Comparison of ENCODE assay signal across 31 cellular contexts in the genomic region with DNA sequence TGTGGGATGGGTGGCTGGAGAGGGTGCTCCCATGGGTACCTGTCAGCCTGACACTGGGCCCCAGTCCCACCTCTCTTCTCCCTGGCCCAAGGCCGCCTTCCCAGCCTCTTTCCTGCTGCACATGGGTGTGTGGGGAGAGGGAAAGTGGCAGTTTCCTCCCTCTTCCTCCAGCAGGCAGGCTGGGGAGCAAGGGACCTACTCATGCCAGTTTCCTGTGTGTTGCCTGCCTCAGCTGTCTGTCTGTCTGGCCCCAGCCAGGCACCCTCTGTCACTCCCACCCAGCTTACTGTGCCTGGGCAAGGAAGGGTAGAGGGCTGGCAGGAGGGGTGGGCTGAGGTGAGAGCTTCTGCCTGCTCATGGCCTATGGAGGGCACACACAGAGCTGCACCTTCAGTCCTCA.
"Had no signal": no experiment of that assay in that cellular context is flagged by ENCODE, and none has a peak within 500 bp of the region (broad histone marks: within the 10 kb centered on the region; RNA-seq: fewer than 3 reads in every experiment).

No MANE protein-coding gene starts in this region.

- H3K27ac Mint-ChIP-seq: activated CD4-positive, alpha-beta memory T cell treated with anti-CD3 and anti-CD28 coated beads, Interleukin-2, amount 10 ng/mL, durations not matched to agents 7 days and 5 days; activated naive CD8-positive, alpha-beta T cell; activated T-cell treated with anti-CD3 and anti-CD28 coated beads, Interleukin-2, amount 50 U/mL, for 24 hours; activated T-cell treated with anti-CD3 and anti-CD28 coated beads, Interleukin-2, amount 50 U/mL, for 72 hours; activated T-helper 17 cell treated with anti-CD3 and anti-CD28 coated beads, Interleukin-2, amount 50 U/mL, for 72 hours; dendritic cell treated with granulocyte-macrophage colony-stimulating factor and Interleukin-4, amounts not matched to agents 40 ng/mL and 50 ng/mL, for 4 days; endodermal cell; WTC11 had no signal

- H3K27me3 ChIP-seq: dorsolateral prefrontal cortex, gastrocnemius medialis had no signal

- ATAC-seq: activated T-cell treated with anti-CD3 and anti-CD28 coated beads, Interleukin-2, amount 50 U/mL, for 72 hours; activated T-helper 17 cell treated with anti-CD3 and anti-CD28 coated beads, Interleukin-2, amount 50 U/mL, for 72 hours; esophagus mucosa; foreskin keratinocyte; gastrocnemius medialis; WTC11 had no signal

- H3K4me3 ChIP-seq: coronary artery, dorsolateral prefrontal cortex, gastrocnemius medialis had no signal

- H3K36me3 ChIP-seq: brain microvascular endothelial cell, gastrocnemius medialis had no signal

- H3K4me1 ChIP-seq: gastrocnemius medialis had no signal

- H3K9me3 Mint-ChIP-seq: activated CD4-positive, alpha-beta memory T cell treated with anti-CD3 and anti-CD28 coated beads, Interleukin-2, amount 10 ng/mL, durations not matched to agents 7 days and 5 days; activated CD4-positive, alpha-beta T cell treated with anti-CD3 and anti-CD28 coated beads, Interleukin-2, amount 10 ng/mL, durations not matched to agents 7 days and 5 days; activated T-cell treated with anti-CD3 and anti-CD28 coated beads, Interleukin-2, amount 50 U/mL, for 24 hours; activated T-cell treated with anti-CD3 and anti-CD28 coated beads, Interleukin-2, amount 50 U/mL, for 72 hours; activated T-helper 17 cell treated with anti-CD3 and anti-CD28 coated beads, Interleukin-2, amount 50 U/mL, for 72 hours; central memory CD8-positive, alpha-beta T cell; dendritic cell treated with granulocyte-macrophage colony-stimulating factor and Interleukin-4, amounts not matched to agents 40 ng/mL and 50 ng/mL, for 4 days; endodermal cell; WTC11 had no signal

- H3K4me1 Mint-ChIP-seq: activated CD4-positive, alpha-beta memory T cell treated with anti-CD3 and anti-CD28 coated beads, Interleukin-2, amount 10 ng/mL, durations not matched to agents 7 days and 5 days; activated CD4-positive, alpha-beta T cell treated with anti-CD3 and anti-CD28 coated beads, Interleukin-2, amount 10 ng/mL, durations not matched to agents 7 days and 5 days; central memory CD8-positive, alpha-beta T cell had no signal

- DNase-seq: activated CD4-positive, alpha-beta memory T cell treated with anti-CD3 and anti-CD28 coated beads, Interleukin-2, amount 10 ng/mL, durations not matched to agents 7 days and 5 days; activated CD4-positive, alpha-beta T cell treated with anti-CD3 and anti-CD28 coated beads for 1 hour; activated CD4-positive, alpha-beta T cell treated with anti-CD3 and anti-CD28 coated beads for 4 hours; activated CD4-positive, alpha-beta T cell treated with anti-CD3 and anti-CD28 coated beads, Interleukin-2, amount 10 ng/mL, durations not matched to agents 7 days and 5 days; activated CD4-positive, alpha-beta T cell treated with anti-CD3 and anti-CD28 coated beads, Interleukin-2, amount 50 U/mL, for 4 hours; activated CD8-positive, alpha-beta memory T cell treated with anti-CD3 and anti-CD28 coated beads, Interleukin-2, amount 50 U/mL, for 48 hours; activated effector memory CD4-positive, alpha-beta T cell treated with Interleukin-2 at 50 U/mL for 16 hours; activated gamma-delta T cell treated with Interleukin-2 at 50 U/mL for 16 hours; activated naive CD4-positive, alpha-beta T cell treated with anti-CD3 and anti-CD28 coated beads, Interleukin-2, amount 50 U/mL, for 16 hours; activated naive CD4-positive, alpha-beta T cell treated with Interleukin-2 at 50 U/mL for 16 hours; activated T-cell treated with anti-CD3 and anti-CD28 coated beads for 4 hours; activated T-cell treated with anti-CD3 and anti-CD28 coated beads, Interleukin-2, amount 50 U/mL, for 24 hours; activated T-cell treated with anti-CD3 and anti-CD28 coated beads, Interleukin-2, amount 50 U/mL, for 72 hours; amniotic stem cell; anterior cingulate cortex; brain microvascular endothelial cell; effector memory CD4-positive, alpha-beta T cell; endodermal cell; foreskin keratinocyte; gastrocnemius medialis; glutamatergic neuron; T-helper 2 cell had no signal

- H3K36me3 Mint-ChIP-seq: activated naive CD8-positive, alpha-beta T cell; WTC11 had no signal

- H3K27me3 Mint-ChIP-seq: activated CD4-positive, alpha-beta T cell treated with anti-CD3 and anti-CD28 coated beads, Interleukin-2, amount 10 ng/mL, durations not matched to agents 7 days and 5 days; activated naive CD8-positive, alpha-beta T cell; activated T-cell treated with anti-CD3 and anti-CD28 coated beads, Interleukin-2, amount 50 U/mL, for 24 hours had no signal

- H3K27ac ChIP-seq: brain microvascular endothelial cell, coronary artery, foreskin keratinocyte, gastrocnemius medialis, VCaP had no signal

- H3K9me3 ChIP-seq: gastrocnemius medialis had no signal

- H3K4me3 Mint-ChIP-seq: activated CD4-positive, alpha-beta memory T cell treated with anti-CD3 and anti-CD28 coated beads, Interleukin-2, amount 10 ng/mL, durations not matched to agents 7 days and 5 days; activated CD4-positive, alpha-beta T cell treated with anti-CD3 and anti-CD28 coated beads, Interleukin-2, amount 10 ng/mL, durations not matched to agents 7 days and 5 days; activated naive CD8-positive, alpha-beta T cell; activated T-cell treated with anti-CD3 and anti-CD28 coated beads, Interleukin-2, amount 50 U/mL, for 24 hours; activated T-cell treated with anti-CD3 and anti-CD28 coated beads, Interleukin-2, amount 50 U/mL, for 72 hours; activated T-helper 17 cell treated with anti-CD3 and anti-CD28 coated beads, Interleukin-2, amount 50 U/mL, for 72 hours; central memory CD8-positive, alpha-beta T cell; dendritic cell treated with granulocyte-macrophage colony-stimulating factor and Interleukin-4, amounts not matched to agents 40 ng/mL and 50 ng/mL, for 4 days; endodermal cell; WTC11 had no signal
